ENCODE assay signal across 23 cellular contexts in the genomic region with DNA sequence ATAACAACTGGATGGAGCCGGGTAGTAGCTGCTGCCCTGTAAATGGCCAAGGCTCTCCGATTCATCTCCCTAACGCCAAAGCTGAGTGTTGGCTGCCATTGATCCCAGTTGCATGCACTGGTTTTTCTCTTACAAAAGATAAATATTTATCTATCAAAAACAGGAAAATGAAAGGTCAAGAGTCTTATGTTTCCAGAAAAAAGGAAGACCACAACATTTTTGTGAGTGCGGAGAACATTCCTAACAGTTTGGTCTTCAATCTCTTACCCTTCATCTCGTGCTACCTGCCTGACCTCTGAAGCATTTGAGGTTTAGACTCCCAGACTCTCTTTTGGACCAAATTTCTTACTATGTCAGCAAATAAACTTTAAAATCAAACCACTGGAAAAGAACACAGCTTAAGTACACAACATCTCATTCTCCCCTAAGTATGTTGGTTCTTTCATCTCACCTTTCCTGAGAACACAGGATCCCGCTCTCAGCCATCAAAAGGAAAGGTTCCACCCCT.
A peak's percentile ranks its signal among the peaks of the same experiment; 100 is the strongest.
DNase-seq lines count a peak whose midpoint lies in the region; ATAC-seq, FAIRE-seq and TF ChIP-seq lines count a peak whose summit lies in the region.
"Had no signal": no experiment of that assay in that cellular context is flagged by ENCODE, and none has a peak within 500 bp of the region (broad histone marks: within the 10 kb centered on the region; RNA-seq: fewer than 3 reads in every experiment).

No MANE protein-coding gene starts in this region.

- ATAC-seq in psoas muscle (no peak), aorta (ENCODE audit: low FRiP score) (no peak)
- ATAC-seq: HCT116 had no signal

- H3K4me1 ChIP-seq in esophagus squamous epithelium, result peaks cover 0 to 27% (median 4%) of the 10 kb centered on the region in 3 donors
- peaks cover 54% of the 10 kb centered on the region for H3K4me1 ChIP-seq in psoas muscle
- H3K4me1 ChIP-seq in aorta (ENCODE audit: control insufficient read depth in 1 of 2, insufficient read depth in 2 of 2, low read length in 2 of 2), result peaks cover 9 to 23% of the 10 kb centered on the region in 2 donors
- H3K4me1 ChIP-seq in smooth muscle cell (ENCODE audit: low read depth), result no peaks in the 10 kb centered on the region
- peaks cover 0 to 7% of the 10 kb centered on the region in 2 donors for H3K4me1 ChIP-seq in kidney (ENCODE audit: control insufficient read depth in 1 of 2, insufficient read depth in 1 of 2, low read depth in 1 of 2, low read length in 2 of 2)
- H3K4me1 ChIP-seq: SJSA1 had no signal

- H4K20me1 ChIP-seq in smooth muscle cell (ENCODE audit: low read depth), result no peaks in the 10 kb centered on the region

- H3K4me3 ChIP-seq in esophagus squamous epithelium (peak overlapping the region in 3 of 4 donors; percentile 23 to 52 (median 28)), psoas muscle (no peak overlapping the region), aorta (ENCODE audit: low read length in 2 of 2) (no peak overlapping the region), smooth muscle cell (no peak overlapping the region), kidney (ENCODE audit: low read length in 2 of 2) (no peak overlapping the region)
- H3K4me3 ChIP-seq: SJSA1, upper lobe of left lung had no signal

- no peaks in the 10 kb centered on the region for H3K27me3 ChIP-seq in esophagus squamous epithelium
- H3K27me3 ChIP-seq in psoas muscle (ENCODE audit: insufficient read depth in 3 of 3, low read length in 2 of 3), result no peaks in the 10 kb centered on the region
- H3K27me3 ChIP-seq in aorta (ENCODE audit: control insufficient read depth in 1 of 2, insufficient read depth in 2 of 2, low read length in 1 of 2), result no peaks in the 10 kb centered on the region
- no peaks in the 10 kb centered on the region for H3K27me3 ChIP-seq in smooth muscle cell (ENCODE audit: low read depth)
- H3K27me3 ChIP-seq: SJSA1, upper lobe of left lung had no signal

- H3K4me2 ChIP-seq in smooth muscle cell, result no peak overlapping the region

- peaks cover 23% of the 10 kb centered on the region for H3K79me2 ChIP-seq in smooth muscle cell (ENCODE audit: low read depth)

- no peaks in the 10 kb centered on the region for H3K9me3 ChIP-seq in esophagus squamous epithelium
- no peaks in the 10 kb centered on the region for H3K9me3 ChIP-seq in psoas muscle
- no peaks in the 10 kb centered on the region for H3K9me3 ChIP-seq in aorta (ENCODE audit: control insufficient read depth, low read length)
- no peaks in the 10 kb centered on the region for H3K9me3 ChIP-seq in smooth muscle cell (replicated peaks; ENCODE audit: low read depth)
- H3K9me3 ChIP-seq in kidney (ENCODE audit: control insufficient read depth in 1 of 2, low read length in 2 of 2), result no peaks in the 10 kb centered on the region
- H3K9me3 ChIP-seq: SJSA1, upper lobe of left lung had no signal

- DNase-seq in NCI-H510A treated with DMSO at 0.1 percent for 48 hours (lab: John Stamatoyannopoulos, UW) (peak; percentile 51), NCI-H510A (lab: John Stamatoyannopoulos, UW) (no peak), esophagus squamous epithelium (lab: John Stamatoyannopoulos, UW) (no peak), psoas muscle (no peak), aorta (no peak), anterior cingulate cortex (lab: John Stamatoyannopoulos, UW) (no peak), smooth muscle cell (lab: John Stamatoyannopoulos, UW; ENCODE audit: unreplicated experiment) (no peak), kidney (no peak)
- DNase-seq: 8988T; activated CD4-positive, alpha-beta T cell treated with anti-CD3 and anti-CD28 coated beads for 48 hours; activated naive CD4-positive, alpha-beta T cell treated with anti-CD3 and anti-CD28 coated beads, Interleukin-2, amount 50 U/mL, for 16 hours; activated T-cell treated with anti-CD3 and anti-CD28 coated beads, Interleukin-2, amount 50 U/mL, for 72 hours; CD8-positive, alpha-beta memory T cell; DMS79; NCI-H1092 treated with DMSO at 0.1 percent for 48 hours; NCI-H2029; stimulated activated CD4-positive, alpha-beta T cell treated with anti-CD3 and anti-CD28 coated beads, Interleukin-1b, Interleukin-23, amount 100 ng/mL, for 48 hours; stimulated activated naive CD4-positive, alpha-beta T cell; upper lobe of left lung had no signal

- intact Hi-C loops in esophagus squamous epithelium (cut with DNase I) (no loop called here), psoas muscle (cut with DNase I) (no loop called here), aorta (cut with DNase I) (no loop called here), kidney (cut with DNase I) (no loop called here)

- no peak for TF ChIP-seq POLR2A in esophagus squamous epithelium (IDR thresholded peaks at IDR 0.05)

- FAIRE-seq in kidney (lab: Jason Lieb, UNC), result no peak
- FAIRE-seq: GM12891, RCC 7860 had no signal

- H3F3A ChIP-seq in smooth muscle cell (ENCODE audit: low read depth), result no peaks in the 10 kb centered on the region

- H3K27ac ChIP-seq in esophagus squamous epithelium (peak overlapping the region; percentile 49 to 87 (median 82)), psoas muscle (peak overlapping the region; percentile 36), aorta (ENCODE audit: low read depth in 1 of 2, low read length in 2 of 2) (peak overlapping the region; percentile 32 to 36), smooth muscle cell (ENCODE audit: low read depth) (no peak overlapping the region), kidney (ENCODE audit: low read depth in 2 of 2, low read length in 2 of 2) (no peak overlapping the region)
- H3K27ac ChIP-seq: SJSA1, upper lobe of left lung had no signal

- WGBS in esophagus squamous epithelium, 2 donors, result 84% methylated on average over 6 of the region's 6 CpGs
- WGBS in psoas muscle, 3 donors, result 82 to 92% (median 85%) methylated on average over 6 of the region's 6 CpGs
- WGBS in aorta, 2 donors, result 34 to 36% methylated on average over 6 of the region's 6 CpGs
- 72% methylated on average over 6 of the region's 6 CpGs for WGBS in smooth muscle cell (ENCODE audit: low lambda C conversion rate)

- no peak overlapping the region for H2AFZ ChIP-seq in smooth muscle cell (ENCODE audit: low read depth)

- H3K36me3 ChIP-seq in esophagus squamous epithelium (no peaks in the 10 kb centered on the region), psoas muscle (ENCODE audit: insufficient read depth in 1 of 2, low read depth in 1 of 2) (no peaks in the 10 kb centered on the region), aorta (ENCODE audit: control insufficient read depth in 1 of 2, insufficient read depth in 2 of 2, low read length in 1 of 2) (peaks cover 0 to 3% of the 10 kb centered on the region in 2 donors), smooth muscle cell (ENCODE audit: low read depth) (no peaks in the 10 kb centered on the region), kidney (ENCODE audit: control insufficient read depth in 1 of 2, insufficient read depth in 2 of 2, low read length in 2 of 2) (no peaks in the 10 kb centered on the region)
- H3K36me3 ChIP-seq: SJSA1, upper lobe of left lung had no signal

- TF ChIP-seq CTCF in esophagus squamous epithelium (IDR thresholded peaks at IDR 0.05), result no peak
- no peak for TF ChIP-seq CTCF in psoas muscle (IDR thresholded peaks at IDR 0.05)
- TF ChIP-seq CTCF in smooth muscle cell (IDR thresholded peaks at IDR 0.05; ENCODE audit: borderline replicate concordance, insufficient read depth, poor library complexity, severe bottlenecking), result no peak
- TF ChIP-seq CTCF in kidney (IDR thresholded peaks at IDR 0.05; ENCODE audit: borderline replicate concordance, extremely low read depth, insufficient read depth), result no peak

- H3K9ac ChIP-seq in smooth muscle cell (ENCODE audit: low read depth) (no peak overlapping the region), kidney (ENCODE audit: low read length in 2 of 2) (no peak overlapping the region)

Comparison
In these comparisons a context has a peak if more than half of its experiments do, and no peak if none do; other contexts are left out.
1. H3K27ac ChIP-seq: peak in esophagus squamous epithelium (4 of 4), psoas muscle (single experiment) and aorta (2 of 2); none in smooth muscle cell (single experiment) and kidney (0 of 2).
2. H3K4me3 ChIP-seq: peak in esophagus squamous epithelium (3 of 4); none in psoas muscle (single experiment), aorta (0 of 2), smooth muscle cell (single experiment) and kidney (0 of 2).